In genomic region chr7:129054438-129055293, GRCh38 we compare ENCODE assay signal across 8 cellular contexts. TPM values are rescaled to one million over a fixed set of nuclear protein-coding genes. Genes with fewer than 3 reads are reported as not detected.
DNase-seq lines count a peak whose midpoint lies in the region; ATAC-seq and TF ChIP-seq lines count a peak whose summit lies in the region.

Gene TNPO3 (minus strand): TSS chr7:129055111. CDS start chr7:129054770, 341 bp downstream.

- H3K4me1 Mint-ChIP-seq in IgD-negative memory B cell: peaks cover 17 to 25% (median 23%) of the 10 kb centered on the region in 3 donors

- peak; percentile 72 for ATAC-seq in GM21528 (IDR thresholded peaks at IDR 0.05; ENCODE audit: low FRiP score, unreplicated experiment)

- H3K9me3 Mint-ChIP-seq in IgD-negative memory B cell: no peaks in the 10 kb centered on the region

- peak; percentile 96 for TF ChIP-seq POLR2A in erythroblast (IDR thresholded peaks at IDR 0.05; ENCODE audit: low read length)

- H3K27me3 Mint-ChIP-seq in IgD-negative memory B cell: no peaks in the 10 kb centered on the region

- peaks cover 11 to 12% of the 10 kb centered on the region in 2 donors for H3K4me1 ChIP-seq in mucosa of rectum (ENCODE audit: control insufficient read depth in 2 of 2, insufficient read depth in 2 of 2, low read length in 2 of 2)

- peak within 1 kb of the TSS; percentile 98 to 99 for H3K27ac ChIP-seq in mucosa of rectum (ENCODE audit: low read depth in 2 of 2, low read length in 2 of 2)

- peaks cover 2 to 3% of the 10 kb centered on the region in 2 donors for H3K36me3 ChIP-seq in mucosa of rectum (ENCODE audit: control insufficient read depth in 2 of 2, insufficient read depth in 2 of 2, low read length in 2 of 2)

- H3K4me3 ChIP-seq in mucosa of rectum (ENCODE audit: low read length in 2 of 2): peak within 1 kb of the TSS; percentile 97 to 99

- no peaks in the 10 kb centered on the region for H3K9me3 ChIP-seq in mucosa of rectum (ENCODE audit: control insufficient read depth in 2 of 2, low read length in 2 of 2)

- DNase-seq in DMS114 treated with DMSO at 0.1 percent for 48 hours (lab: John Stamatoyannopoulos, UW; ENCODE audit: unreplicated experiment) (peak; percentile 87), OCI-M2 (lab: John Stamatoyannopoulos, UW; ENCODE audit: unreplicated experiment) (peak; percentile 95), activated T-cell treated with anti-CD3 and anti-CD28 coated beads for 48 hours (ENCODE audit: low read depth) (peak; percentile 88), erythroblast (lab: John Stamatoyannopoulos, UW) (peak; percentile 94 to 96)
- peak; percentile 95 for DNase-seq in stimulated activated CD8-positive, alpha-beta memory T cell treated with anti-CD3 and anti-CD28 coated beads, Interleukin-4, amount 100 ng/mL, for 48 hours

- H3K36me3 Mint-ChIP-seq in IgD-negative memory B cell: no peaks in the 10 kb centered on the region

- no peaks in the 10 kb centered on the region for H3K27me3 ChIP-seq in mucosa of rectum (ENCODE audit: control insufficient read depth in 2 of 2, insufficient read depth in 2 of 2, low read length in 2 of 2)

- peak within 1 kb of the TSS; percentile 95 to 100 (median 99) for H3K27ac Mint-ChIP-seq in IgD-negative memory B cell

- peak within 1 kb of the TSS; percentile 96 to 100 (median 99) for H3K4me3 Mint-ChIP-seq in IgD-negative memory B cell

- peak within 1 kb of the TSS; percentile 89 to 98 for H3K9ac ChIP-seq in mucosa of rectum (ENCODE audit: low read depth in 1 of 2, low read length in 2 of 2)

RNA-seq across cellular contexts. Expression of gene TNPO3, which starts in this region (rescaled TPM):
- polyA plus RNA-seq in IgD-negative memory B cell: 36.7 TPM

Comparison
In these comparisons a context has a peak if more than half of its experiments do, and no peak if none do; other contexts are left out.
1. Peak in every context shown above with its lines: DNase-seq, ATAC-seq, H3K4me3 ChIP-seq and H3K27ac ChIP-seq.